ENCODE assay signal across 23 cellular contexts in genomic region chr5:73672130-73672529, GRCh38. TPM values are rescaled to one million over a fixed set of nuclear protein-coding genes. Genes with fewer than 3 reads are reported as not detected.
"Had no signal": no experiment of that assay in that cellular context is flagged by ENCODE, and none has a peak within 500 bp of the region (broad histone marks: within the 10 kb centered on the region; RNA-seq: fewer than 3 reads in every experiment).

No MANE protein-coding gene starts in this region.

- H3K9me3 ChIP-seq: prostate gland, thyroid gland, upper lobe of right lung had no signal

- H3K4me1 ChIP-seq: prostate gland had no signal

- H3K4me3 ChIP-seq: coronary artery, prostate gland, thyroid gland, upper lobe of right lung had no signal

- H3K27me3 ChIP-seq: thyroid gland, upper lobe of right lung had no signal

- FAIRE-seq: bronchial epithelial cell, frontal cortex had no signal

- DNase-seq: activated CD4-positive, alpha-beta memory T cell treated with anti-CD3 and anti-CD28 coated beads for 36 hours; activated CD4-positive, alpha-beta T cell treated with anti-CD3 and anti-CD28 coated beads for 48 hours; activated naive CD4-positive, alpha-beta T cell treated with Interleukin-2 at 50 U/mL for 16 hours; activated naive CD8-positive, alpha-beta T cell treated with anti-CD3 and anti-CD28 coated beads for 36 hours; activated T-cell treated with anti-CD3 and anti-CD28 coated beads, Interleukin-2, amount 50 U/mL, for 48 hours; cerebellar nuclear complex; endodermal cell; glutamatergic neuron; hypothalamus; islet precursor cell; left colon; stimulated activated CD4-positive, alpha-beta T cell treated with anti-CD3 and anti-CD28 coated beads, Interleukin-4, amount 100 ng/mL, for 4 hours; stimulated activated naive CD8-positive, alpha-beta T cell treated with anti-CD3 and anti-CD28 coated beads, Interleukin-15, Interleukin-2, amounts not matched to agents 100 U/mL and 50 U/mL, for 24 hours; substantia nigra; T-helper 9 cell; thyroid gland; upper lobe of right lung had no signal

- H3K36me3 ChIP-seq: prostate gland, thyroid gland, upper lobe of right lung had no signal

- ATAC-seq: natural killer cell treated with Interleukin-12 subunit alpha and Interleukin-12 subunit beta and Interleukin-15 and Interleukin-18, amount 100 ng/mL, for 72 hours; stimulated activated naive CD8-positive, alpha-beta T cell treated with anti-CD3 and anti-CD28 coated beads, Interleukin-15, Interleukin-2, amounts not matched to agents 100 U/mL and 50 U/mL, for 24 hours; upper lobe of right lung had no signal

RNA-seq across cellular contexts. Expression of gene ARHGEF28, which starts 46.1 kb away (rescaled TPM):
- total RNA-seq: activated naive CD8-positive, alpha-beta T cell treated with anti-CD3 and anti-CD28 coated beads for 36 hours; T-helper 1 cell treated with Interleukin-12 subunit alpha and Interleukin-12 subunit beta and Interleukin-4 antibody, amounts not matched to agents 30 ng/mL and 1 ng/mL, for 36 hours had no signal
